16 cellular contexts compared by ENCODE assay signal in genomic region chr10:18501610-18502009, GRCh38.
DNase-seq lines count a peak whose midpoint lies in the region; ATAC-seq and TF ChIP-seq lines count a peak whose summit lies in the region.
"Had no signal": no experiment of that assay in that cellular context is flagged by ENCODE, and none has a peak within 500 bp of the region (broad histone marks: within the 10 kb centered on the region; RNA-seq: fewer than 3 reads in every experiment).

No MANE protein-coding gene starts in this region.

- peak overlapping the region in 2 of 3 donors; percentile 30 to 66 for H3K27ac Mint-ChIP-seq in CD4-positive, CD25-positive, alpha-beta regulatory T cell
- H3K27ac Mint-ChIP-seq in activated naive CD8-positive, alpha-beta T cell treated with anti-CD3 and anti-CD28 coated beads, Interleukin-2, amount 50 U/mL, for 24 hours, result no peak overlapping the region
- H3K27ac Mint-ChIP-seq: activated naive CD8-positive, alpha-beta T cell treated with anti-CD3 and anti-CD28 coated beads for 36 hours had no signal

- TF ChIP-seq CTCF in KMS-11 (conservative IDR thresholded peaks at IDR 0.05; ENCODE audit: low read depth, low read length), result no peak
- no peak for TF ChIP-seq CTCF in brain microvascular endothelial cell (IDR thresholded peaks at IDR 0.05; ENCODE audit: low read depth, low read length, missing control alignments)
- no peak for TF ChIP-seq CTCF in gastroesophageal sphincter (IDR thresholded peaks at IDR 0.05)

- TF ChIP-seq POLR2A in gastroesophageal sphincter (IDR thresholded peaks at IDR 0.05), result no peak

- H3K4me1 ChIP-seq in CD4-positive, CD25-positive, alpha-beta regulatory T cell (ENCODE audit: control insufficient read depth, insufficient read depth, low read length, poor library complexity, severe bottlenecking), result no peaks in the 10 kb centered on the region
- peaks cover 47% of the 10 kb centered on the region for H3K4me1 ChIP-seq in KMS-11 (ENCODE audit: low read depth, poor library complexity, severe bottlenecking)
- H3K4me1 ChIP-seq in gastroesophageal sphincter, result peaks cover 0 to 28% (median 0%) of the 10 kb centered on the region in 3 donors
- H3K4me1 ChIP-seq: uterus had no signal

- no peaks in the 10 kb centered on the region for H3K36me3 ChIP-seq in CD4-positive, CD25-positive, alpha-beta regulatory T cell (ENCODE audit: control insufficient read depth, insufficient read depth, low read length)
- H3K36me3 ChIP-seq in KMS-11 (ENCODE audit: insufficient read depth), result no peaks in the 10 kb centered on the region
- no peaks in the 10 kb centered on the region for H3K36me3 ChIP-seq in brain microvascular endothelial cell (replicated peaks)
- H3K36me3 ChIP-seq in gastroesophageal sphincter, result peaks cover 0 to 20% of the 10 kb centered on the region in 2 donors
- H3K36me3 ChIP-seq: uterus had no signal

- H3K9ac ChIP-seq in KMS-11, result peak overlapping the region; percentile 33; the same call in 1 of the 2 replicates

- peak overlapping the region; percentile 62 to 89 (median 68) for H3K4me3 Mint-ChIP-seq in CD4-positive, CD25-positive, alpha-beta regulatory T cell
- H3K4me3 Mint-ChIP-seq in activated naive CD8-positive, alpha-beta T cell treated with anti-CD3 and anti-CD28 coated beads, Interleukin-2, amount 50 U/mL, for 24 hours, result no peak overlapping the region
- H3K4me3 Mint-ChIP-seq: activated CD4-positive, alpha-beta T cell treated with anti-CD3 and anti-CD28 coated beads, Interleukin-2, amount 10 ng/mL, durations not matched to agents 7 days and 5 days; activated naive CD8-positive, alpha-beta T cell treated with anti-CD3 and anti-CD28 coated beads for 36 hours; neural crest cell had no signal

- H3K4me1 Mint-ChIP-seq in CD4-positive, CD25-positive, alpha-beta regulatory T cell, result peaks cover 3 to 18% (median 8%) of the 10 kb centered on the region in 4 donors
- H3K4me1 Mint-ChIP-seq in activated naive CD8-positive, alpha-beta T cell treated with anti-CD3 and anti-CD28 coated beads, Interleukin-2, amount 50 U/mL, for 24 hours, result no peaks in the 10 kb centered on the region
- H3K4me1 Mint-ChIP-seq: activated naive CD8-positive, alpha-beta T cell treated with anti-CD3 and anti-CD28 coated beads for 36 hours had no signal

- H3K4me3 ChIP-seq in CD4-positive, CD25-positive, alpha-beta regulatory T cell (ENCODE audit: low read depth, low read length), result peak overlapping the region; percentile 51
- H3K4me3 ChIP-seq in KMS-11 (IDR thresholded peaks at IDR 0.05; ENCODE audit: insufficient read depth, low read depth, low read length) (no peak overlapping the region), brain microvascular endothelial cell (ENCODE audit: low read depth, low read length) (no peak overlapping the region), gastroesophageal sphincter (no peak overlapping the region)
- H3K4me3 ChIP-seq: uterus had no signal

- H3K27me3 Mint-ChIP-seq in CD4-positive, CD25-positive, alpha-beta regulatory T cell, result peaks cover 7% of the 10 kb centered on the region
- peaks cover 10% of the 10 kb centered on the region for H3K27me3 Mint-ChIP-seq in activated naive CD8-positive, alpha-beta T cell treated with anti-CD3 and anti-CD28 coated beads, Interleukin-2, amount 50 U/mL, for 24 hours
- H3K27me3 Mint-ChIP-seq: activated CD4-positive, alpha-beta T cell treated with anti-CD3 and anti-CD28 coated beads, Interleukin-2, amount 10 ng/mL, durations not matched to agents 7 days and 5 days had no signal

- peaks cover 0 to 2% (median 0%) of the 10 kb centered on the region in 7 donors for H3K9me3 Mint-ChIP-seq in CD4-positive, CD25-positive, alpha-beta regulatory T cell
- no peaks in the 10 kb centered on the region for H3K9me3 Mint-ChIP-seq in activated naive CD8-positive, alpha-beta T cell treated with anti-CD3 and anti-CD28 coated beads, Interleukin-2, amount 50 U/mL, for 24 hours
- H3K9me3 Mint-ChIP-seq: activated CD4-positive, alpha-beta T cell treated with anti-CD3 and anti-CD28 coated beads, Interleukin-2, amount 10 ng/mL, durations not matched to agents 7 days and 5 days; activated naive CD8-positive, alpha-beta T cell treated with anti-CD3 and anti-CD28 coated beads for 36 hours; neural crest cell had no signal

- WGBS in gastroesophageal sphincter (ENCODE audit: low coverage in 1 of 2), 2 donors, result 48 to 80% methylated on average over 6 of the region's 6 CpGs

- H3K4me2 ChIP-seq in KMS-11, result peak overlapping the region; percentile 52

- no peak for ATAC-seq in CD4-positive, CD25-positive, alpha-beta regulatory T cell (ENCODE audit: low read depth in 2 of 2)
- peak; percentile 15 for ATAC-seq in GM19395 (IDR thresholded peaks at IDR 0.05; ENCODE audit: unreplicated experiment)
- ATAC-seq in HG02623 (IDR thresholded peaks at IDR 0.05; ENCODE audit: unreplicated experiment), result no peak
- no peak for ATAC-seq in gastroesophageal sphincter
- ATAC-seq in GM18858 (IDR thresholded peaks at IDR 0.05; ENCODE audit: unreplicated experiment), result no peak
- ATAC-seq in activated naive CD8-positive, alpha-beta T cell treated with anti-CD3 and anti-CD28 coated beads, Interleukin-2, amount 50 U/mL, for 24 hours, result no peak

- H3K27me3 ChIP-seq in CD4-positive, CD25-positive, alpha-beta regulatory T cell (ENCODE audit: control insufficient read depth, insufficient read depth, low read length), result peaks cover 2% of the 10 kb centered on the region
- H3K27me3 ChIP-seq in KMS-11 (ENCODE audit: insufficient read depth, low read depth), result no peaks in the 10 kb centered on the region
- no peaks in the 10 kb centered on the region for H3K27me3 ChIP-seq in brain microvascular endothelial cell (replicated peaks)
- no peaks in the 10 kb centered on the region for H3K27me3 ChIP-seq in gastroesophageal sphincter
- H3K27me3 ChIP-seq: uterus had no signal

- TF ChIP-seq EP300 in gastroesophageal sphincter (IDR thresholded peaks at IDR 0.05), result no peak

- no peaks in the 10 kb centered on the region for H4K20me1 ChIP-seq in KMS-11 (ENCODE audit: insufficient read depth)

- in situ Hi-C loops in brain microvascular endothelial cell (cut with HindIII; ENCODE audit: low pct_ligation_motif_present, low sequenced_read_pairs), result no loop called here

- DNase-seq in CD4-positive, CD25-positive, alpha-beta regulatory T cell, result peak in 1 of 3 donors; percentile 29
- no peak for DNase-seq in brain microvascular endothelial cell
- no peak for DNase-seq in activated naive CD8-positive, alpha-beta T cell treated with anti-CD3 and anti-CD28 coated beads, Interleukin-2, amount 50 U/mL, for 24 hours
- DNase-seq: activated CD4-positive, alpha-beta T cell treated with anti-CD3 and anti-CD28 coated beads, Interleukin-2, amount 10 ng/mL, durations not matched to agents 7 days and 5 days; activated naive CD8-positive, alpha-beta T cell treated with anti-CD3 and anti-CD28 coated beads for 36 hours; activated T-cell treated with anti-CD3 and anti-CD28 coated beads, Interleukin-2, amount 50 U/mL, for 48 hours; COR-L47; NCI-H146; NCI-H446; uterus had no signal

- peak overlapping the region; percentile 34 for H3K27ac ChIP-seq in CD4-positive, CD25-positive, alpha-beta regulatory T cell (ENCODE audit: insufficient read depth, low read length, poor library complexity, severe bottlenecking)
- H3K27ac ChIP-seq in KMS-11, result peak overlapping the region; percentile 74
- H3K27ac ChIP-seq in brain microvascular endothelial cell, result peak overlapping the region; percentile 37
- H3K27ac ChIP-seq in gastroesophageal sphincter, result no peak overlapping the region
- H3K27ac ChIP-seq: uterus had no signal

- H3K36me3 Mint-ChIP-seq in CD4-positive, CD25-positive, alpha-beta regulatory T cell, result no peaks in the 10 kb centered on the region
- no peaks in the 10 kb centered on the region for H3K36me3 Mint-ChIP-seq in activated naive CD8-positive, alpha-beta T cell treated with anti-CD3 and anti-CD28 coated beads, Interleukin-2, amount 50 U/mL, for 24 hours (ENCODE audit: low read depth)
- H3K36me3 Mint-ChIP-seq: activated naive CD8-positive, alpha-beta T cell treated with anti-CD3 and anti-CD28 coated beads for 36 hours had no signal

- H3K79me2 ChIP-seq in KMS-11 (ENCODE audit: insufficient read depth, low read depth), result no peaks in the 10 kb centered on the region

- no peaks in the 10 kb centered on the region for H3K9me3 ChIP-seq in CD4-positive, CD25-positive, alpha-beta regulatory T cell (ENCODE audit: control insufficient read depth in 2 of 2, low read length in 2 of 2)
- H3K9me3 ChIP-seq in gastroesophageal sphincter, result no peaks in the 10 kb centered on the region
- H3K9me3 ChIP-seq: uterus had no signal

- peak overlapping the region; percentile 44 for H2AFZ ChIP-seq in KMS-11 (ENCODE audit: low read depth)

Comparison
In these comparisons a context has a peak if more than half of its experiments do, and no peak if none do; other contexts are left out.
1. H3K27ac ChIP-seq: peak in CD4-positive, CD25-positive, alpha-beta regulatory T cell (single experiment), KMS-11 (single experiment) and brain microvascular endothelial cell (single experiment); none in gastroesophageal sphincter (0 of 4).